Comparison of ENCODE assay signal across 18 cellular contexts in the genomic region with DNA sequence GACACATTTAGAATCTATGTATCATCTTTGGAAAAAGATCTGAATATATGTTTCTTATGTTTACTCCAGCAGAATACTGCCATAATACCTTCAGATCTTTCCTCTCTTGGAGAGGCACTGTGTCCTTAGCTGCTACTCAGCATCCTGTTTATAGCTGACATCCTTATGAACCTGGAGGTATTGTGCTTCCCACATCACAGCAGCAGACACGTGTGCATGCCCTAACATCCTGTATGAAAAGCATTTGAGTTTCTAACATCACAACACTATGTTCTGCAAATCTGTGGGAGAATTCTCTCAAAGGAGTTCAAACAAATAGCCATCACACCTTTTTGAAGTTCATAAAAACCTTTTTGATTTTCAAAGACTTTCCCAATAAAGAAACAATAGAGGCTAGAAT.
DNase-seq lines count a peak whose midpoint lies in the region; ATAC-seq, FAIRE-seq and TF ChIP-seq lines count a peak whose summit lies in the region.
"Had no signal": no experiment of that assay in that cellular context is flagged by ENCODE, and none has a peak within 500 bp of the region (broad histone marks: within the 10 kb centered on the region; RNA-seq: fewer than 3 reads in every experiment).

No MANE protein-coding gene starts in this region.

- TF ChIP-seq CTCF in vagina (IDR thresholded peaks at IDR 0.05) (no peak), kidney (IDR thresholded peaks at IDR 0.05; ENCODE audit: borderline replicate concordance, extremely low read depth, insufficient read depth) (no peak), uterus (IDR thresholded peaks at IDR 0.05) (no peak)

- FAIRE-seq in kidney (lab: Jason Lieb, UNC), result no peak
- FAIRE-seq: small intestine had no signal

- DNase-seq in left cardiac atrium (no peak), cardiac septum (ENCODE audit: low spot score) (no peak), SW480 (ENCODE audit: low spot score) (peak; percentile 22), glomerular endothelial cell (ENCODE audit: extremely low read depth, low read depth, low spot score) (peak; percentile 95), vagina (ENCODE audit: extremely low spot score in 2 of 2) (no peak), kidney (no peak), uterus (no peak)
- DNase-seq in stimulated activated CD8-positive, alpha-beta memory T cell treated with anti-CD3 and anti-CD28 coated beads, Interleukin-4, amount 100 ng/mL, for 48 hours, result no peak
- DNase-seq: activated gamma-delta T cell treated with Interleukin-2 at 50 U/mL for 16 hours, colonic mucosa, MG63, midbrain, NCI-H2107, occipital lobe, SJCRH30, small intestine, testis had no signal

- H3K27ac ChIP-seq in vagina (peak overlapping the region; percentile 65), kidney (ENCODE audit: low read depth in 2 of 2, low read length in 2 of 2) (peak overlapping the region in 1 of 2 donors; percentile 65), uterus (no peak overlapping the region)
- H3K27ac ChIP-seq: colonic mucosa, SJCRH30, testis had no signal

- no peak overlapping the region for H3K4me3 ChIP-seq in vagina
- H3K4me3 ChIP-seq in kidney (ENCODE audit: low read length in 2 of 2), result no peak overlapping the region
- no peak overlapping the region for H3K4me3 ChIP-seq in uterus
- H3K4me3 ChIP-seq: colonic mucosa, MG63, SJCRH30, testis had no signal

- ATAC-seq in left cardiac atrium, result peak; percentile 23 to 65
- ATAC-seq: HCT116 had no signal

- H3K27me3 ChIP-seq in vagina (no peaks in the 10 kb centered on the region), uterus (no peaks in the 10 kb centered on the region)
- H3K27me3 ChIP-seq: colonic mucosa, MG63, SJCRH30, testis had no signal

- H3K36me3 ChIP-seq in vagina (no peaks in the 10 kb centered on the region), kidney (ENCODE audit: control insufficient read depth in 1 of 2, insufficient read depth in 2 of 2, low read length in 2 of 2) (no peaks in the 10 kb centered on the region), uterus (no peaks in the 10 kb centered on the region)
- H3K36me3 ChIP-seq: colonic mucosa, MG63, SJCRH30 had no signal

- H3K4me1 ChIP-seq in vagina (peaks cover 21% of the 10 kb centered on the region), kidney (ENCODE audit: control insufficient read depth in 1 of 2, insufficient read depth in 1 of 2, low read depth in 1 of 2, low read length in 2 of 2) (no peaks in the 10 kb centered on the region), uterus (peaks cover 0 to 5% of the 10 kb centered on the region in 2 donors)
- H3K4me1 ChIP-seq: colonic mucosa, SJCRH30, testis had no signal

- H3K9me3 ChIP-seq in vagina, result no peaks in the 10 kb centered on the region
- H3K9me3 ChIP-seq in kidney (ENCODE audit: control insufficient read depth in 1 of 2, low read length in 2 of 2), result no peaks in the 10 kb centered on the region
- no peaks in the 10 kb centered on the region for H3K9me3 ChIP-seq in uterus
- H3K9me3 ChIP-seq: colonic mucosa, MG63, SJCRH30, testis had no signal

- TF ChIP-seq POLR2A in vagina (IDR thresholded peaks at IDR 0.05) (no peak), uterus (IDR thresholded peaks at IDR 0.05) (no peak)

- H3K9ac ChIP-seq in kidney (ENCODE audit: low read length in 2 of 2), result no peak overlapping the region

- intact Hi-C loops in left cardiac atrium (cut with DNase I), result no loop called here
- intact Hi-C loops in cardiac septum (cut with DNase I), result loop anchor here (5.0 to 10.0 kb wide), 4 partner anchors 63 to 214 kb away; a partner anchor contains a TSS
- intact Hi-C loops in vagina (cut with DNase I), result no loop called here
- intact Hi-C loops in kidney (cut with DNase I), result no loop called here
- intact Hi-C loops in uterus (cut with DNase I; ENCODE audit: low total_unique reads), result no loop called here

Comparison
In these comparisons a context has a peak if more than half of its experiments do, and no peak if none do; other contexts are left out.
1. DNase-seq: peak in SW480 (single experiment) and glomerular endothelial cell (single experiment); none in left cardiac atrium (single experiment), cardiac septum (single experiment), vagina (0 of 2), kidney (single experiment), stimulated activated CD8-positive, alpha-beta memory T cell treated with anti-CD3 and anti-CD28 coated beads, Interleukin-4, amount 100 ng/mL, for 48 hours (single experiment) and uterus (0 of 2).